In genomic region chr13:49792550-49793324, GRCh38 we compare ENCODE assay signal across 8 cellular contexts. TPM values are rescaled to one million over a fixed set of nuclear protein-coding genes. Genes with fewer than 3 reads are reported as not detected.
DNase-seq lines count a peak whose midpoint lies in the region; ATAC-seq and TF ChIP-seq lines count a peak whose summit lies in the region.

Gene KPNA3, minus strand, starts transcription at chr13:49792682. Its CDS starts 176 bp downstream, at chr13:49792506.

- H3K9me3 Mint-ChIP-seq in nephron progenitor cell, result no peaks in the 10 kb centered on the region
- H3K9me3 Mint-ChIP-seq in stimulated activated naive CD8-positive, alpha-beta T cell treated with anti-CD3 and anti-CD28 coated beads, Interleukin-15, amount 100 ng/mL, for 72 hours, result no peaks in the 10 kb centered on the region

- H3K9me3 ChIP-seq in HAP-1, result no peaks in the 10 kb centered on the region
- no peaks in the 10 kb centered on the region for H3K9me3 ChIP-seq in MG63

- H3K36me3 ChIP-seq in HAP-1 (replicated peaks) (no peaks in the 10 kb centered on the region), MG63 (peaks cover 32% of the 10 kb centered on the region)

- peaks cover 15% of the 10 kb centered on the region for H3K27me3 Mint-ChIP-seq in nephron progenitor cell (ENCODE audit: low read depth, poor library complexity)
- H3K27me3 Mint-ChIP-seq in stimulated activated naive CD8-positive, alpha-beta T cell treated with anti-CD3 and anti-CD28 coated beads, Interleukin-15, amount 100 ng/mL, for 72 hours, result no peaks in the 10 kb centered on the region

- H3K4me1 ChIP-seq in HAP-1, result peaks cover 26% of the 10 kb centered on the region

- peak within 1 kb of the TSS; percentile 68 for H3K4me3 ChIP-seq in HAP-1
- H3K4me3 ChIP-seq in MG63, result peak within 1 kb of the TSS; percentile 62
- H3K4me3 ChIP-seq in fibroblast of the aortic adventitia (ENCODE audit: low read depth, low read length), result peak within 1 kb of the TSS; percentile 84

- peaks cover 19% of the 10 kb centered on the region for H3K36me3 Mint-ChIP-seq in nephron progenitor cell (ENCODE audit: low read depth)

- peak within 1 kb of the TSS; percentile 99 for H3K27ac Mint-ChIP-seq in nephron progenitor cell
- peak within 1 kb of the TSS; percentile 98 for H3K27ac Mint-ChIP-seq in stimulated activated naive CD8-positive, alpha-beta T cell treated with anti-CD3 and anti-CD28 coated beads, Interleukin-15, amount 100 ng/mL, for 72 hours

- peak within 1 kb of the TSS; percentile 96 for H3K4me3 Mint-ChIP-seq in nephron progenitor cell
- peak within 1 kb of the TSS; percentile 92 to 96 for H3K4me3 Mint-ChIP-seq in stimulated activated naive CD8-positive, alpha-beta T cell treated with anti-CD3 and anti-CD28 coated beads, Interleukin-15, amount 100 ng/mL, for 72 hours

- in situ Hi-C loops in HAP-1 (cut with MboI; ENCODE audit: low sequenced_read_pairs), result no loop called here

- ATAC-seq in stimulated activated naive CD8-positive, alpha-beta T cell treated with anti-CD3 and anti-CD28 coated beads, Interleukin-15, amount 100 ng/mL, for 72 hours, result peak; percentile 93

- H3K27me3 ChIP-seq in HAP-1 (ENCODE audit: low read depth) (no peaks in the 10 kb centered on the region), MG63 (no peaks in the 10 kb centered on the region)

- DNase-seq in GDM1 (lab: John Stamatoyannopoulos, UW), result peak; percentile 98
- DNase-seq in HAP-1 (ENCODE audit: low spot score in 2 of 2), result peak; percentile 94 to 97
- peak; percentile 96 for DNase-seq in MG63
- peak; percentile 82 for DNase-seq in SHP77 treated with DMSO at 0.1 percent for 48 hours (lab: John Stamatoyannopoulos, UW)
- DNase-seq in activated effector memory CD4-positive, alpha-beta T cell treated with anti-CD3 and anti-CD28 coated beads, Interleukin-2, amount 50 U/mL, for 16 hours, result peak; percentile 98
- peak; percentile 95 for DNase-seq in fibroblast of the aortic adventitia (ENCODE audit: low read depth)
- DNase-seq in nephron progenitor cell, result peak; percentile 95
- peak; percentile 91 to 93 for DNase-seq in stimulated activated naive CD8-positive, alpha-beta T cell treated with anti-CD3 and anti-CD28 coated beads, Interleukin-15, amount 100 ng/mL, for 72 hours

- no peak for TF ChIP-seq CTCF in fibroblast of the aortic adventitia (IDR thresholded peaks at IDR 0.05; ENCODE audit: insufficient read depth, low read length)
- TF ChIP-seq CTCF in nephron progenitor cell (IDR thresholded peaks at IDR 0.05), result no peak

- H3K4me1 Mint-ChIP-seq in nephron progenitor cell, result peaks cover 38% of the 10 kb centered on the region
- H3K4me1 Mint-ChIP-seq in stimulated activated naive CD8-positive, alpha-beta T cell treated with anti-CD3 and anti-CD28 coated beads, Interleukin-15, amount 100 ng/mL, for 72 hours, result peaks cover 34% of the 10 kb centered on the region

RNA-seq across cellular contexts. Expression of gene KPNA3, which starts in this region (rescaled TPM):
- total RNA-seq in MG63 (2014; rRNA removed; shearing (Covaris generic); ENCODE audit: low replicate concordance), result 34.7 and 46.6 TPM in 2 replicates
- 20.3 and 46.6 TPM in 2 replicates for total RNA-seq in fibroblast of the aortic adventitia (ENCODE audit: low replicate concordance)

Comparison
In these comparisons a context has a peak if more than half of its experiments do, and no peak if none do; other contexts are left out.
1. Peak in every context shown above with its lines: DNase-seq, ATAC-seq and H3K4me3 ChIP-seq.